In the genomic region with DNA sequence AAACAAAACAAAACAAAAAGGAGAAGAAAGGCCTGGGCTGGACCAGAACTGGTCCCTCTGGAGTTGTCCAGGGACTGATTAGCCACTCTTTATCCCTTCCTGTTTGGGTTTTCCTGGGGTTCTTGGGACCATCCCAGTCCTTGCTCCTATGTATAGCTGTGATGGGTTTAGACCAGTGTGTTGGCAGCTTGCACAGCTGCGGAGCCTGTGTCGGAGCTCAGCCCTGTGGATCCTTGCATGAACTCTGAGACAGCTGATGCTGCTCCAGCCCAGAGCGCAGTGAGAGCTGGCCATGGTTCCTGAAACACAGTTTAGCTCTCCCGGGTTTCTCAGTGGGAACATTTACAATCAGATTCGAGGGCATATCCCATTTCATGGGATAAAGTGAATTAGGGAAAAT, we compare ENCODE assay signal across 1 cellular context.
TF ChIP-seq lines count a peak whose summit lies in the region.

No MANE protein-coding gene starts in this region.

TF ChIP-seq in GM23338, 12 proteins besides CTCF, POLR2A, EP300 and RAD21 (continued from another document):
- TF ChIP-seq, protein P1, sequence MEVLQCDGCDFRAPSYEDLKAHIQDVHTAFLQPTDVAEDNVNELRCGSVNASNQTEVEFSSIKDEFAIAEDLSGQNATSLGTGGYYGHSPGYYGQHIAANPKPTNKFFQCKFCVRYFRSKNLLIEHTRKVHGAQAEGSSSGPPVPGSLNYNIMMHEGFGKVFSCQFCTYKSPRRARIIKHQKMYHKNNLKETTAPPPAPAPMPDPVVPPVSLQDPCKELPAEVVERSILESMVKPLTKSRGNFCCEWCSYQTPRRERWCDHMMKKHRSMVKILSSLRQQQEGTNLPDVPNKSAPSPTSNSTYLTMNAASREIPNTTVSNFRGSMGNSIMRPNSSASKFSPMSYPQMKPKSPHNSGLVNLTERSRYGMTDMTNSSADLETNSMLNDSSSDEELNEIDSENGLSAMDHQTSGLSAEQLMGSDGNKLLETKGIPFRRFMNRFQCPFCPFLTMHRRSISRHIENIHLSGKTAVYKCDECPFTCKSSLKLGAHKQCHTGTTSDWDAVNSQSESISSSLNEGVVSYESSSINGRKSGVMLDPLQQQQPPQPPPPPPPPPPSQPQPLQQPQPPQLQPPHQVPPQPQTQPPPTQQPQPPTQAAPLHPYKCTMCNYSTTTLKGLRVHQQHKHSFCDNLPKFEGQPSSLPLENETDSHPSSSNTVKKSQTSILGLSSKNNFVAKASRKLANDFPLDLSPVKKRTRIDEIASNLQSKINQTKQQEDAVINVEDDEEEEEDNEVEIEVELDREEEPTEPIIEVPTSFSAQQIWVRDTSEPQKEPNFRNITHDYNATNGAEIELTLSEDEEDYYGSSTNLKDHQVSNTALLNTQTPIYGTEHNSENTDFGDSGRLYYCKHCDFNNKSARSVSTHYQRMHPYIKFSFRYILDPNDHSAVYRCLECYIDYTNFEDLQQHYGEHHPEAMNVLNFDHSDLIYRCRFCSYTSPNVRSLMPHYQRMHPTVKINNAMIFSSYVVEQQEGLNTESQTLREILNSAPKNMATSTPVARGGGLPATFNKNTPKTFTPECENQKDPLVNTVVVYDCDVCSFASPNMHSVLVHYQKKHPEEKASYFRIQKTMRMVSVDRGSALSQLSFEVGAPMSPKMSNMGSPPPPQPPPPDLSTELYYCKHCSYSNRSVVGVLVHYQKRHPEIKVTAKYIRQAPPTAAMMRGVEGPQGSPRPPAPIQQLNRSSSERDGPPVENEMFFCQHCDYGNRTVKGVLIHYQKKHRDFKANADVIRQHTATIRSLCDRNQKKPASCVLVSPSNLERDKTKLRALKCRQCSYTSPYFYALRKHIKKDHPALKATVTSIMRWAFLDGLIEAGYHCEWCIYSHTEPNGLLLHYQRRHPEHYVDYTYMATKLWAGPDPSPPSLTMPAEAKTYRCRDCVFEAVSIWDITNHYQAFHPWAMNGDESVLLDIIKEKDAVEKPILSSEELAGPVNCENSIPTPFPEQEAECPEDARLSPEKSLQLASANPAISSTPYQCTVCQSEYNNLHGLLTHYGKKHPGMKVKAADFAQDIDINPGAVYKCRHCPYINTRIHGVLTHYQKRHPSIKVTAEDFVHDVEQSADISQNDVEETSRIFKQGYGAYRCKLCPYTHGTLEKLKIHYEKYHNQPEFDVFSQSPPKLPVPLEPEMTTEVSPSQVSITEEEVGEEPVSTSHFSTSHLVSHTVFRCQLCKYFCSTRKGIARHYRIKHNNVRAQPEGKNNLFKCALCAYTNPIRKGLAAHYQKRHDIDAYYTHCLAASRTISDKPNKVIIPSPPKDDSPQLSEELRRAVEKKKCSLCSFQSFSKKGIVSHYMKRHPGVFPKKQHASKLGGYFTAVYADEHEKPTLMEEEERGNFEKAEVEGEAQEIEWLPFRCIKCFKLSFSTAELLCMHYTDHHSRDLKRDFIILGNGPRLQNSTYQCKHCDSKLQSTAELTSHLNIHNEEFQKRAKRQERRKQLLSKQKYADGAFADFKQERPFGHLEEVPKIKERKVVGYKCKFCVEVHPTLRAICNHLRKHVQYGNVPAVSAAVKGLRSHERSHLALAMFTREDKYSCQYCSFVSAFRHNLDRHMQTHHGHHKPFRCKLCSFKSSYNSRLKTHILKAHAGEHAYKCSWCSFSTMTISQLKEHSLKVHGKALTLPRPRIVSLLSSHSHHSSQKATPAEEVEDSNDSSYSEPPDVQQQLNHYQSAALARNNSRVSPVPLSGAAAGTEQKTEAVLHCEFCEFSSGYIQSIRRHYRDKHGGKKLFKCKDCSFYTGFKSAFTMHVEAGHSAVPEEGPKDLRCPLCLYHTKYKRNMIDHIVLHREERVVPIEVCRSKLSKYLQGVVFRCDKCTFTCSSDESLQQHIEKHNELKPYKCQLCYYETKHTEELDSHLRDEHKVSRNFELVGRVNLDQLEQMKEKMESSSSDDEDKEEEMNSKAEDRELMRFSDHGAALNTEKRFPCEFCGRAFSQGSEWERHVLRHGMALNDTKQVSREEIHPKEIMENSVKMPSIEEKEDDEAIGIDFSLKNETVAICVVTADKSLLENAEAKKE (CRISPR knock-in tag; IDR thresholded peaks at IDR 0.05), result no peak
- no peak for TF ChIP-seq CREB1 (CRISPR knock-in tag; IDR thresholded peaks at IDR 0.05; ENCODE audit: low read depth)
- TF ChIP-seq POLR2AphosphoS5 (IDR thresholded peaks at IDR 0.05; ENCODE audit: low read depth), result no peak
- TF ChIP-seq JUNB (IDR thresholded peaks at IDR 0.05; ENCODE audit: unreplicated experiment), result no peak
- TF ChIP-seq NANOG (IDR thresholded peaks at IDR 0.05; ENCODE audit: borderline replicate concordance), result no peak
- no peak for TF ChIP-seq ZNF114 (CRISPR knock-in tag; IDR thresholded peaks at IDR 0.05)
- no peak for TF ChIP-seq EZH2 (IDR thresholded peaks at IDR 0.05; ENCODE audit: low read depth, unreplicated experiment)
- TF ChIP-seq STAT1 (IDR thresholded peaks at IDR 0.05; ENCODE audit: unreplicated experiment), result no peak
- TF ChIP-seq, protein P2, sequence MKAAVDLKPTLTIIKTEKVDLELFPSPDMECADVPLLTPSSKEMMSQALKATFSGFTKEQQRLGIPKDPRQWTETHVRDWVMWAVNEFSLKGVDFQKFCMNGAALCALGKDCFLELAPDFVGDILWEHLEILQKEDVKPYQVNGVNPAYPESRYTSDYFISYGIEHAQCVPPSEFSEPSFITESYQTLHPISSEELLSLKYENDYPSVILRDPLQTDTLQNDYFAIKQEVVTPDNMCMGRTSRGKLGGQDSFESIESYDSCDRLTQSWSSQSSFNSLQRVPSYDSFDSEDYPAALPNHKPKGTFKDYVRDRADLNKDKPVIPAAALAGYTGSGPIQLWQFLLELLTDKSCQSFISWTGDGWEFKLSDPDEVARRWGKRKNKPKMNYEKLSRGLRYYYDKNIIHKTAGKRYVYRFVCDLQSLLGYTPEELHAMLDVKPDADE (IDR thresholded peaks at IDR 0.05), result no peak
- no peak for TF ChIP-seq EZH2phosphoT487 (IDR thresholded peaks at IDR 0.05; ENCODE audit: unreplicated experiment)
